17 cellular contexts compared by ENCODE assay signal in genomic region chr5:105978011-105978410, GRCh38.
DNase-seq lines count a peak whose midpoint lies in the region; ATAC-seq and TF ChIP-seq lines count a peak whose summit lies in the region.
"Had no signal": no experiment of that assay in that cellular context is flagged by ENCODE, and none has a peak within 500 bp of the region (broad histone marks: within the 10 kb centered on the region; RNA-seq: fewer than 3 reads in every experiment).

No MANE protein-coding gene starts in this region.

- no peak overlapping the region for H3K9ac ChIP-seq in SK-N-MC (ENCODE audit: insufficient read length)
- H3K9ac ChIP-seq in trophoblast cell (ENCODE audit: low read length): no peak overlapping the region
- H3K9ac ChIP-seq: BLaER1 had no signal

- no peak overlapping the region for H3K4ac ChIP-seq in trophoblast cell (ENCODE audit: low read depth, low read length)

- no peak overlapping the region for H2BK12ac ChIP-seq in trophoblast cell (ENCODE audit: low read length)

- H3K9me3 ChIP-seq in SK-N-MC (ENCODE audit: low read depth, low read length) (no peaks in the 10 kb centered on the region), trophoblast cell (ENCODE audit: insufficient read depth, low read depth, low read length) (peaks cover 8% of the 10 kb centered on the region)
- H3K9me3 ChIP-seq: A549 had no signal

- no peak overlapping the region for H2AFZ ChIP-seq in trophoblast cell (ENCODE audit: insufficient read depth, low read length, poor library complexity)

- H3K14ac ChIP-seq in trophoblast cell (ENCODE audit: low read length): no peak overlapping the region

- no peak overlapping the region for H4K12ac ChIP-seq in trophoblast cell (ENCODE audit: low read depth, low read length)

- no peak overlapping the region for H3K18ac ChIP-seq in trophoblast cell (ENCODE audit: low read length)

- H3K79me2 ChIP-seq in trophoblast cell (ENCODE audit: control insufficient read depth, insufficient read depth, low read length, poor library complexity): no peaks in the 10 kb centered on the region

- no peak overlapping the region for H3K4me2 ChIP-seq in trophoblast cell (ENCODE audit: low read length)
- H3K4me2 ChIP-seq: A549, BLaER1, GM23338 had no signal

- peaks cover 2% of the 10 kb centered on the region for H3K79me1 ChIP-seq in trophoblast cell (ENCODE audit: low read length)

- no peak overlapping the region for H2BK120ac ChIP-seq in trophoblast cell (ENCODE audit: insufficient read depth, low read length, poor library complexity)

- no peak overlapping the region for H4K91ac ChIP-seq in trophoblast cell (ENCODE audit: low read depth, low read length)

- peak overlapping the region; percentile 44; the same call in 1 of the 2 replicates for H3K27ac ChIP-seq in SK-N-MC
- H3K27ac ChIP-seq in trophoblast cell (ENCODE audit: low read depth, low read length): peak overlapping the region; percentile 69
- H3K27ac ChIP-seq: A549, BLaER1, HL-60 had no signal

- no peak for TF ChIP-seq CTCF in choroid plexus epithelial cell (conservative IDR thresholded peaks at IDR 0.05; ENCODE audit: low read depth, low read length)

- ATAC-seq in HG03045 (IDR thresholded peaks at IDR 0.05; ENCODE audit: unreplicated experiment) (no peak), HG03378 (IDR thresholded peaks at IDR 0.05; ENCODE audit: unreplicated experiment) (no peak), GM19324 (IDR thresholded peaks at IDR 0.05; ENCODE audit: low FRiP score, unreplicated experiment) (no peak)
- ATAC-seq: A549, GM23338, K562 had no signal

- DNase-seq in SK-N-MC (ENCODE audit: low read depth, low spot score) (no peak), choroid plexus epithelial cell (ENCODE audit: low read depth) (peak; percentile 6), trophoblast cell (peak; percentile 12 to 56), H7 (no peak)
- DNase-seq: AML-193; CD4-positive, CD25-positive, alpha-beta regulatory T cell; DMS53; GF-D8; H9 had no signal

- peak overlapping the region; percentile 27 for H2BK5ac ChIP-seq in trophoblast cell (ENCODE audit: low read depth, low read length, poor library complexity)

- H3K36me3 ChIP-seq in SK-N-MC (ENCODE audit: insufficient read depth, low read length) (no peaks in the 10 kb centered on the region), trophoblast cell (ENCODE audit: control insufficient read depth in 1 of 2, insufficient read depth in 2 of 2, low read length in 2 of 2) (no peaks in the 10 kb centered on the region), H7 (replicated peaks; ENCODE audit: control insufficient read depth, insufficient read depth, low read length) (no peaks in the 10 kb centered on the region)
- H3K36me3 ChIP-seq: BLaER1 had no signal

- no peak overlapping the region for H4K8ac ChIP-seq in trophoblast cell (ENCODE audit: low read depth, low read length)

- peaks cover 0 to 2% of the 10 kb centered on the region in 2 experiments for H3K4me1 ChIP-seq in trophoblast cell (ENCODE audit: control insufficient read depth in 1 of 2, insufficient read depth in 2 of 2, low read length in 2 of 2)
- H3K4me1 ChIP-seq: A549, BLaER1 had no signal

- H3K4me3 ChIP-seq in SK-N-MC (peak overlapping the region; percentile 50), choroid plexus epithelial cell (ENCODE audit: low read depth, low read length) (no peak overlapping the region), trophoblast cell (ENCODE audit: low read depth, low read length) (no peak overlapping the region), H7 (ENCODE audit: insufficient read depth, low read depth, low read length) (no peak overlapping the region)
- H3K4me3 ChIP-seq: A549, BLaER1, GM23338, K562 had no signal

- WGBS in trophoblast cell (ENCODE audit: extremely low coverage, insufficient coverage, insufficient read length): no CpG with 5 or more reads among the region's 1 CpG

- H3K27me3 ChIP-seq in trophoblast cell (ENCODE audit: insufficient read depth, low read length) (no peaks in the 10 kb centered on the region), H7 (ENCODE audit: control insufficient read depth, insufficient read depth, low read length) (no peaks in the 10 kb centered on the region)
- H3K27me3 ChIP-seq: BLaER1 had no signal

- H3K23ac ChIP-seq in trophoblast cell (ENCODE audit: low read length): no peak overlapping the region

- H2AK5ac ChIP-seq in trophoblast cell (ENCODE audit: low read length): no peak overlapping the region

Comparison
In these comparisons a context has a peak if more than half of its experiments do, and no peak if none do; other contexts are left out.
1. DNase-seq: peak in choroid plexus epithelial cell (single experiment) and trophoblast cell (2 of 2); none in SK-N-MC (single experiment) and H7 (single experiment).